8 cellular contexts compared by ENCODE assay signal in genomic region chr1:202888507-202889360, GRCh38. TPM values are rescaled to one million over a fixed set of nuclear protein-coding genes. Genes with fewer than 3 reads are reported as not detected.
DNase-seq lines count a peak whose midpoint lies in the region; ATAC-seq and TF ChIP-seq lines count a peak whose summit lies in the region.

Gene RABIF, minus strand, starts transcription at chr1:202889149. Its CDS starts 51 bp downstream, at chr1:202889098.

- H3K4me1 ChIP-seq in ovary (ENCODE audit: insufficient read depth) = no peaks in the 10 kb centered on the region
- peaks cover 0 to 15% (median 9%) of the 10 kb centered on the region in 4 donors for H3K4me1 ChIP-seq in tibial artery

- TF ChIP-seq CTCF in GM10266 (IDR thresholded peaks at IDR 0.05; ENCODE audit: control insufficient read depth, insufficient read depth, low read depth, missing control alignments) (no peak), glutamatergic neuron (IDR thresholded peaks at IDR 0.05; ENCODE audit: partially characterized antibody, unreplicated experiment) (no peak), ovary (IDR thresholded peaks at IDR 0.05) (peak in 1 of 3 donors; percentile 37), tibial artery (IDR thresholded peaks at IDR 0.05) (peak in 1 of 2 experiments; percentile 7)

- no peaks in the 10 kb centered on the region for H3K36me3 Mint-ChIP-seq in activated naive CD8-positive, alpha-beta T cell
- H3K36me3 Mint-ChIP-seq in glutamatergic neuron (ENCODE audit: unreplicated experiment) = no peaks in the 10 kb centered on the region

- H3K4me3 ChIP-seq in ovary (peak within 1 kb of the TSS; percentile 72), tibial artery (peak within 1 kb of the TSS; percentile 66 to 85)

- no peaks in the 10 kb centered on the region for H3K9me3 Mint-ChIP-seq in activated naive CD8-positive, alpha-beta T cell (ENCODE audit: low read depth)
- peaks cover 4% of the 10 kb centered on the region for H3K9me3 Mint-ChIP-seq in glutamatergic neuron (ENCODE audit: unreplicated experiment)

- intact Hi-C loops in ovary (cut with DNase I) (loop anchor here in 1 of 4 donors (10.0 kb wide), 1 partner anchor 74 kb away; the partner anchor contains the start of gene PCAT6), tibial artery (cut with DNase I; ENCODE audit: low total_unique reads) (no loop called here)

- peak within 1 kb of the TSS; percentile 63 to 90 for H3K27ac ChIP-seq in ovary
- H3K27ac ChIP-seq in tibial artery = peak within 1 kb of the TSS; percentile 87 to 91

- peak; percentile 88 for ATAC-seq in HG02623 (IDR thresholded peaks at IDR 0.05; ENCODE audit: unreplicated experiment)

- TF ChIP-seq EP300 in ovary (IDR thresholded peaks at IDR 0.05) = no peak

- no peaks in the 10 kb centered on the region for H3K27me3 Mint-ChIP-seq in activated naive CD8-positive, alpha-beta T cell
- H3K27me3 Mint-ChIP-seq in glutamatergic neuron (ENCODE audit: unreplicated experiment) = peaks cover 4% of the 10 kb centered on the region

- no peaks in the 10 kb centered on the region for H3K36me3 ChIP-seq in ovary
- peaks cover 26 to 28% (median 27%) of the 10 kb centered on the region in 3 donors for H3K36me3 ChIP-seq in tibial artery

- DNase-seq in GM10266 (ENCODE audit: extremely low spot score) (peak; percentile 95), NCI-H1105 (lab: John Stamatoyannopoulos, UW) (peak; percentile 97), SKM-1 treated with dmso at 0.1 percent for 144 hours (lab: John Stamatoyannopoulos, UW; ENCODE audit: unreplicated experiment) (peak; percentile 99), glutamatergic neuron (peak; percentile 97), ovary (peak; percentile 95 to 98 (median 95)), tibial artery (peak; percentile 95 to 97)

- peak; percentile 85 for TF ChIP-seq POLR2A in ovary (IDR thresholded peaks at IDR 0.05)

- H3K9me3 ChIP-seq in ovary (no peaks in the 10 kb centered on the region), tibial artery (no peaks in the 10 kb centered on the region)

- H3K4me3 Mint-ChIP-seq in activated naive CD8-positive, alpha-beta T cell = peak within 1 kb of the TSS; percentile 93
- peak within 1 kb of the TSS; percentile 96 for H3K4me3 Mint-ChIP-seq in glutamatergic neuron (ENCODE audit: unreplicated experiment)

- H3K4me1 Mint-ChIP-seq in activated naive CD8-positive, alpha-beta T cell (ENCODE audit: low read depth) = peaks cover 22% of the 10 kb centered on the region
- peaks cover 10% of the 10 kb centered on the region for H3K4me1 Mint-ChIP-seq in glutamatergic neuron (ENCODE audit: low read depth, unreplicated experiment)

- WGBS in ovary, 3 donors = 0 to 1% (median 0%) methylated on average over 62 to 85 of the region's 85 CpGs

- H3K27ac Mint-ChIP-seq in activated naive CD8-positive, alpha-beta T cell = peak within 1 kb of the TSS; percentile 96
- peak within 1 kb of the TSS; percentile 89 for H3K27ac Mint-ChIP-seq in glutamatergic neuron (ENCODE audit: unreplicated experiment)

- H3K27me3 ChIP-seq in ovary (no peaks in the 10 kb centered on the region), tibial artery (no peaks in the 10 kb centered on the region)

RNA-seq across cellular contexts. Expression of gene RABIF, which starts in this region (rescaled TPM):
- 16.4 TPM for total RNA-seq in glutamatergic neuron (ENCODE audit: unreplicated experiment)
- 1 to 10 TPM; 2.7 to 6.0 (median 3.9) TPM for total RNA-seq in ovary
- polyA plus RNA-seq in ovary = 10 to 100 TPM in 1 of 2 donors, 1 to 10 TPM in 1; 2.8 to 11.7 TPM

Comparison
In these comparisons a context has a peak if more than half of its experiments do, and no peak if none do; other contexts are left out.
1. Peak in every context shown above with its lines: DNase-seq, ATAC-seq, H3K4me3 ChIP-seq and H3K27ac ChIP-seq.